In genomic region chr16:11423315-11424117, GRCh38 we compare ENCODE assay signal across 18 cellular contexts.
A peak's percentile ranks its signal among the peaks of the same experiment; 100 is the strongest.
DNase-seq lines count a peak whose midpoint lies in the region; ATAC-seq and TF ChIP-seq lines count a peak whose summit lies in the region.
"Had no signal": no experiment of that assay in that cellular context is flagged by ENCODE, and none has a peak within 500 bp of the region (broad histone marks: within the 10 kb centered on the region; RNA-seq: fewer than 3 reads in every experiment).

No MANE protein-coding gene starts in this region.

- H3K36me3 Mint-ChIP-seq in progenitor cell of endocrine pancreas (ENCODE audit: insufficient read depth) = no peaks in the 10 kb centered on the region
- H3K36me3 Mint-ChIP-seq: mesothelial cell of epicardium had no signal

- H3K27me3 Mint-ChIP-seq in progenitor cell of endocrine pancreas = peaks cover 2% of the 10 kb centered on the region
- H3K27me3 Mint-ChIP-seq: activated CD4-positive, alpha-beta memory T cell treated with anti-CD3 and anti-CD28 coated beads, Interleukin-2, amount 10 ng/mL, durations not matched to agents 7 days and 5 days; activated T-helper 17 cell treated with anti-CD3 and anti-CD28 coated beads, Interleukin-2, amount 50 U/mL, for 72 hours had no signal

- no peak for ATAC-seq in HG03342 (IDR thresholded peaks at IDR 0.05; ENCODE audit: unreplicated experiment)
- ATAC-seq: activated T-helper 17 cell treated with anti-CD3 and anti-CD28 coated beads, Interleukin-2, amount 50 U/mL, for 72 hours; heart left ventricle had no signal

- no peaks in the 10 kb centered on the region for H3K27me3 ChIP-seq in HL-60 (ENCODE audit: insufficient read depth, poor library complexity, severe bottlenecking)
- H3K27me3 ChIP-seq: colonic mucosa, heart left ventricle, uterus had no signal

- no peak overlapping the region for H3K4me3 ChIP-seq in HL-60 (replicated peaks; ENCODE audit: insufficient read depth, low read length)
- H3K4me3 ChIP-seq: colonic mucosa, heart left ventricle, uterus had no signal

- H3K4me1 Mint-ChIP-seq in progenitor cell of endocrine pancreas (ENCODE audit: low read depth) = no peaks in the 10 kb centered on the region
- H3K4me1 Mint-ChIP-seq: activated T-helper 17 cell treated with anti-CD3 and anti-CD28 coated beads, Interleukin-2, amount 50 U/mL, for 72 hours; mesothelial cell of epicardium had no signal

- H3K27ac ChIP-seq in HL-60 (replicated peaks) = peak overlapping the region; percentile 67
- H3K27ac ChIP-seq: colonic mucosa, heart left ventricle, uterus had no signal

- peak overlapping the region; percentile 79 for H3K27ac Mint-ChIP-seq in progenitor cell of endocrine pancreas
- H3K27ac Mint-ChIP-seq: activated CD4-positive, alpha-beta memory T cell treated with anti-CD3 and anti-CD28 coated beads, Interleukin-2, amount 10 ng/mL, durations not matched to agents 7 days and 5 days; activated T-helper 17 cell treated with anti-CD3 and anti-CD28 coated beads, Interleukin-2, amount 50 U/mL, for 72 hours; mesothelial cell of epicardium had no signal

- TF ChIP-seq CTCF in GM12872 (IDR thresholded peaks at IDR 0.05; ENCODE audit: insufficient read depth, low read depth, low read length) (peak; percentile 23; the same call in 1 of the 3 replicates), HL-60 (IDR thresholded peaks at IDR 0.05; ENCODE audit: insufficient read depth, low read length) (no peak), progenitor cell of endocrine pancreas (IDR thresholded peaks at IDR 0.05; ENCODE audit: unreplicated experiment) (no peak)

- DNase-seq in HL-60 (ENCODE audit: low read depth in 1 of 2, low spot score in 1 of 2) (peak; percentile 73 to 84), SKM-1 (lab: John Stamatoyannopoulos, UW; ENCODE audit: unreplicated experiment) (peak; percentile 38), progenitor cell of endocrine pancreas (ENCODE audit: low spot score, unreplicated experiment) (no peak), NCI-H2029 (lab: John Stamatoyannopoulos, UW) (no peak), OCI-M1 (lab: John Stamatoyannopoulos, UW) (no peak)
- no peak for DNase-seq in activated effector memory CD4-positive, alpha-beta T cell treated with anti-CD3 and anti-CD28 coated beads, Interleukin-2, amount 50 U/mL, for 16 hours
- DNase-seq: activated CD4-positive, alpha-beta memory T cell treated with anti-CD3 and anti-CD28 coated beads, Interleukin-2, amount 10 ng/mL, durations not matched to agents 7 days and 5 days; colonic mucosa; DMS79 treated with DMSO at 0.1 percent for 48 hours; heart left ventricle; NCI-H748 treated with DMSO at 0.1 percent for 48 hours; occipital lobe; stimulated activated naive CD4-positive, alpha-beta T cell treated with Interleukin-2 at 50 U/mL for 16 hours; uterus had no signal

- H3K4me3 Mint-ChIP-seq in progenitor cell of endocrine pancreas (ENCODE audit: low read depth) = no peak overlapping the region
- H3K4me3 Mint-ChIP-seq: activated CD4-positive, alpha-beta memory T cell treated with anti-CD3 and anti-CD28 coated beads, Interleukin-2, amount 10 ng/mL, durations not matched to agents 7 days and 5 days; activated T-helper 17 cell treated with anti-CD3 and anti-CD28 coated beads, Interleukin-2, amount 50 U/mL, for 72 hours; mesothelial cell of epicardium had no signal

- H3K9me3 Mint-ChIP-seq in progenitor cell of endocrine pancreas (ENCODE audit: low read depth) = no peaks in the 10 kb centered on the region
- H3K9me3 Mint-ChIP-seq: activated CD4-positive, alpha-beta memory T cell treated with anti-CD3 and anti-CD28 coated beads, Interleukin-2, amount 10 ng/mL, durations not matched to agents 7 days and 5 days; activated T-helper 17 cell treated with anti-CD3 and anti-CD28 coated beads, Interleukin-2, amount 50 U/mL, for 72 hours; mesothelial cell of epicardium had no signal

Comparison
In these comparisons a context has a peak if more than half of its experiments do, and no peak if none do; other contexts are left out.
1. DNase-seq: peak in HL-60 (2 of 2) and SKM-1 (single experiment); none in progenitor cell of endocrine pancreas (single experiment), activated effector memory CD4-positive, alpha-beta T cell treated with anti-CD3 and anti-CD28 coated beads, Interleukin-2, amount 50 U/mL, for 16 hours (single experiment), NCI-H2029 (single experiment) and OCI-M1 (single experiment).